1 cellular context compared by ENCODE assay signal in genomic region chr11:63619967-63620366, GRCh38.
TF ChIP-seq lines count a peak whose summit lies in the region.

No MANE protein-coding gene starts in this region.

TF ChIP-seq in H1, 55 proteins besides CTCF, POLR2A, EP300 and RAD21 (continued from another document):
- TF ChIP-seq MAX (IDR thresholded peaks at IDR 0.05) (peak; percentile 18; the same call in 1 of the 2 replicates), GABPA (IDR thresholded peaks at IDR 0.05; ENCODE audit: borderline replicate concordance, insufficient read depth, low read length) (no peak), MAFK (IDR thresholded peaks at IDR 0.05; ENCODE audit: low read depth, low read length) (no peak)
